7 cellular contexts compared by ENCODE assay signal in the genomic region with DNA sequence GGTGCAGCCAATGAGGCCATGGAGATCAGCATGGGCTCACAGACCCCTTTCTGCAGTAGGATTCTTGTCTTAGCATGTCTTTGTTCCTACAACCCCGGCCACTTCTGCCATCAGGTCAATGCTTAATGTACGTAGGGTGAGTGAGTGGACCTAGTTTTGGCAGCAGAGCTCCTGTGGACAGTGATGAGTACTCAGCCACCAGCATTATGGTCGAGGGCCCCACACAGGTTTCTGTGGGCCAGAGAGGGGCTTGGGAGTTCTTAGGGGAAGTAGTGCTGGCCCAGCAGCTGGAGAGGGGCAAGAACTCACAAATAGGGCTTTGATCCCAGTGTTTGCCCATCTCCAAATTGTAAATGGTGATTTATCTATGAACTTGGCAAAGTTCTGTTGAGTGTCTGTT.
"Had no signal": no experiment of that assay in that cellular context is flagged by ENCODE, and none has a peak within 500 bp of the region (broad histone marks: within the 10 kb centered on the region; RNA-seq: fewer than 3 reads in every experiment).

No MANE protein-coding gene starts in this region.

- ATAC-seq: GM23338, HCT116, HepG2 had no signal

- H3K36me3 Mint-ChIP-seq: IgD-negative memory B cell had no signal

- DNase-seq: KBM-7 had no signal

- H3K4me3 ChIP-seq: GM23338, HAP-1 had no signal

- H3K27ac Mint-ChIP-seq: GM23338, HFFc6 had no signal

- H3K36me3 ChIP-seq: HAP-1 had no signal

- H3K4me1 ChIP-seq: HAP-1 had no signal

- H2AFZ ChIP-seq: GM23338 had no signal

- H3K9me3 Mint-ChIP-seq: HFFc6 had no signal

- H3K4me1 Mint-ChIP-seq: IgD-negative memory B cell had no signal

- H3K9me3 ChIP-seq: HAP-1 had no signal

- H3K4me2 ChIP-seq: GM23338 had no signal

- H3K4me3 Mint-ChIP-seq: GM23338, HFFc6, IgD-negative memory B cell had no signal
